In genomic region chr5:160021818-160022446, GRCh38 we compare ENCODE assay signal across 8 cellular contexts. TPM values are rescaled to one million over a fixed set of nuclear protein-coding genes. Genes with fewer than 3 reads are reported as not detected.
DNase-seq lines count a peak whose midpoint lies in the region; ATAC-seq and TF ChIP-seq lines count a peak whose summit lies in the region.

No MANE protein-coding gene starts in this region.

- POLR2A ChIA-PET in MCF 10A (lab: Yijun Ruan, JAX), result interaction anchor here (0.5 to 2.4 kb wide), 15 partner anchors 9 to 433 kb away, joined by 3 to 23 read pairs (median 3); partner anchors contain the start of gene TTC1

- H3K36me3 Mint-ChIP-seq in T-helper 17 cell (ENCODE audit: low read depth) (peaks cover 9% of the 10 kb centered on the region), MCF 10A (ENCODE audit: insufficient read depth, unreplicated experiment) (peaks cover 78% of the 10 kb centered on the region)

- TF ChIP-seq CTCF in MCF 10A (IDR thresholded peaks at IDR 0.05; ENCODE audit: unreplicated experiment), result peak; percentile 82

- H3K4me3 Mint-ChIP-seq in T-helper 17 cell (no peak overlapping the region), MCF 10A (ENCODE audit: unreplicated experiment) (no peak overlapping the region)

- H3K27me3 Mint-ChIP-seq in T-helper 17 cell, result no peaks in the 10 kb centered on the region
- no peaks in the 10 kb centered on the region for H3K27me3 Mint-ChIP-seq in MCF 10A (ENCODE audit: insufficient read depth, unreplicated experiment)

- peak overlapping the region; percentile 34 for H3K27ac Mint-ChIP-seq in T-helper 17 cell
- no peak overlapping the region for H3K27ac Mint-ChIP-seq in MCF 10A (ENCODE audit: low read depth, unreplicated experiment)

- intact Hi-C loops in MCF 10A (cut with micrococcal nuclease), result loop anchor here (1.0 to 5.0 kb wide), 5 partner anchors 60 to 369 kb away; no protein-coding TSS in a partner anchor

- H3K4me1 Mint-ChIP-seq in T-helper 17 cell (peaks cover 28% of the 10 kb centered on the region), MCF 10A (ENCODE audit: insufficient read depth, unreplicated experiment) (peaks cover 13% of the 10 kb centered on the region)

- ATAC-seq in GM18511 (IDR thresholded peaks at IDR 0.05; ENCODE audit: unreplicated experiment) (peak; percentile 94), HG02973 (IDR thresholded peaks at IDR 0.05; ENCODE audit: unreplicated experiment) (peak; percentile 90), T-helper 17 cell (peak; percentile 97)

- DNase-seq in AG08396 (ENCODE audit: low spot score) (peak; percentile 54), NCI-H1694 (lab: John Stamatoyannopoulos, UW) (peak; percentile 36), T-helper 17 cell (peak; percentile 17 to 51 (median 27)), MCF 10A (ENCODE audit: unreplicated experiment) (peak; percentile 81), iris pigment epithelial cell (ENCODE audit: low read depth) (peak; percentile 71)
- DNase-seq in stimulated activated CD4-positive, alpha-beta T cell treated with anti-CD3 and anti-CD28 coated beads, Interleukin-2, amount 100 ng/mL, for 4 hours (ENCODE audit: low read depth), result peak; percentile 39

- CTCF ChIA-PET in MCF 10A (lab: Yijun Ruan, JAX), result interaction anchor here (0.5 to 10.1 kb wide), 81 partner anchors 8 to 683 kb away, joined by 3 to 175 read pairs (median 5); partner anchors contain the start of genes C1QTNF2, PWWP2A, SLU7 and TTC1

- H3K9me3 ChIP-seq in T-helper 17 cell (ENCODE audit: control insufficient read depth, low read length, poor library complexity, severe bottlenecking), result no peaks in the 10 kb centered on the region

- no peaks in the 10 kb centered on the region for H3K9me3 Mint-ChIP-seq in MCF 10A (ENCODE audit: unreplicated experiment)

- BruUV-seq in MCF 10A (replicated peaks; lab: Mats Ljungman, UMichigan), result no TSS peak

RNA-seq across cellular contexts. Expression of gene TTC1, which starts 13.0 kb away (rescaled TPM):
- 10 to 100 TPM; 24.0 to 24.3 TPM for total RNA-seq in T-helper 17 cell
- 84.6 and 100 TPM in 2 replicates for total RNA-seq in MCF 10A (2022)

Comparison
In these comparisons a context has a peak if more than half of its experiments do, and no peak if none do; other contexts are left out.
1. Peak in every context shown above with its lines: DNase-seq and ATAC-seq.
2. DNase-seq: peak in every context shown above with its lines; median percentile 81 in MCF 10A; 71 in iris pigment epithelial cell; 54 in AG08396; 39 in stimulated activated CD4-positive, alpha-beta T cell treated with anti-CD3 and anti-CD28 coated beads, Interleukin-2, amount 100 ng/mL, for 4 hours; 36 in NCI-H1694; 27 in T-helper 17 cell.